In the genomic region with DNA sequence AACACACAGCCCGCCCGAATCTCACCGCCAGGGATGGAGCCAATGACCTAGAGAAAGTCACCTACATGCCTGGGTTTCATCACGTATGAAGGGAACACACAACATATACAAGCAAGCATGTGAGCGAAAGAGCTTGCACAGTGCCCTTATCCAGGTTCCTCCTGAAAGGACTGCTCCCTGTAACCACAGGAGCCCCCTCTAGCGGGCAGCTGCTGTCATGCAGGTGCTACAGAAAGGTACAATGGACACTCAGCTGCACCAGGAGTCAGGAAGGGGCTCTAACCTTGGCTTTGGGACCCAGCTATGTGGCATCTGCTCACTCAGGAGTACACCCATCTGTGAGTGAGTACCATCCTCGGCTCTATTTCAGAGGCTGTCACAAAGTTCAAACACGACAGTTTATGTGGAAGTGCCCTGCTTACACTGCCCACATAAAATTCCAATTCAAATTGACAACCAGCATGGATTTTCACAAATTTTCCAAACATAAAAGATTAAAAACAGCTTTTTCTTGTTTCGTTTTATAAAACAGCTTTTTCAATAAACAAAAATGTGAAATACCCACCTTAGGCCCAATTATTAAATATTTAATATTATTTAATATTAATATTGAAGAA, we compare ENCODE assay signal across 9 cellular contexts. TPM values are rescaled to one million over a fixed set of nuclear protein-coding genes. Genes with fewer than 3 reads are reported as not detected.
DNase-seq lines count a peak whose midpoint lies in the region; ATAC-seq, FAIRE-seq and TF ChIP-seq lines count a peak whose summit lies in the region.
"Had no signal": no experiment of that assay in that cellular context is flagged by ENCODE, and none has a peak within 500 bp of the region (broad histone marks: within the 10 kb centered on the region; RNA-seq: fewer than 3 reads in every experiment).

No MANE protein-coding gene starts in this region.

- H3K4me1 ChIP-seq in parathyroid adenoma, result peaks cover 5% of the 10 kb centered on the region

- H3K27ac ChIP-seq in CD4-positive, alpha-beta T cell (ENCODE audit: low read depth, low read length), result no peak overlapping the region
- H3K27ac ChIP-seq in parathyroid adenoma, result no peak overlapping the region

- H3K9me3 Mint-ChIP-seq in CD4-positive, alpha-beta T cell, result no peaks in the 10 kb centered on the region
- H3K9me3 Mint-ChIP-seq in HFFc6, result no peaks in the 10 kb centered on the region

- no peaks in the 10 kb centered on the region for H3K27me3 ChIP-seq in CD4-positive, alpha-beta T cell (ENCODE audit: control insufficient read depth, insufficient read depth, low read length)
- no peaks in the 10 kb centered on the region for H3K27me3 ChIP-seq in parathyroid adenoma (ENCODE audit: control insufficient read depth, insufficient read depth, low read length)

- H3K9ac ChIP-seq in parathyroid adenoma, result no peak overlapping the region

- FAIRE-seq in urothelium cell line (lab: Jason Lieb, UNC), result no peak

- POLR2A ChIA-PET in CD4-positive, alpha-beta T cell (lab: Charles Lee), result no interaction called here

- H3K36me3 Mint-ChIP-seq in CD4-positive, alpha-beta T cell (ENCODE audit: low read depth), result peaks cover 67% of the 10 kb centered on the region
- H3K36me3 Mint-ChIP-seq in HFFc6 (ENCODE audit: low read depth), result peaks cover 22% of the 10 kb centered on the region

- peak overlapping the region; percentile 54 for H3K4me3 Mint-ChIP-seq in CD4-positive, alpha-beta T cell
- H3K4me3 Mint-ChIP-seq in HFFc6, result no peak overlapping the region

- H3K79me2 ChIP-seq in parathyroid adenoma, result peaks cover 36% of the 10 kb centered on the region

- H3K4me1 Mint-ChIP-seq in CD4-positive, alpha-beta T cell (ENCODE audit: low read depth), result peaks cover 44% of the 10 kb centered on the region
- peaks cover 20% of the 10 kb centered on the region for H3K4me1 Mint-ChIP-seq in HFFc6 (ENCODE audit: low read depth)

- H3K4me3 ChIP-seq in parathyroid adenoma (ENCODE audit: low read depth, low read length), result no peak overlapping the region

- ATAC-seq in CD4-positive, alpha-beta T cell (ENCODE audit: poor library complexity), result peak; percentile 40

- H2AFZ ChIP-seq in parathyroid adenoma, result no peak overlapping the region

- no peaks in the 10 kb centered on the region for H3K27me3 Mint-ChIP-seq in CD4-positive, alpha-beta T cell
- peaks cover 2% of the 10 kb centered on the region; the same call in 1 of the 2 replicates for H3K27me3 Mint-ChIP-seq in HFFc6 (ENCODE audit: insufficient read depth)

- intact Hi-C loops in CD4-positive, alpha-beta T cell (cut with DNase I, micrococcal nuclease), result loop anchor here in 1 of 2 experiments (10.0 kb wide), 1 partner anchor 413 kb away; a partner anchor contains a TSS

- peak overlapping the region; percentile 30 for H3K27ac Mint-ChIP-seq in CD4-positive, alpha-beta T cell
- no peak overlapping the region for H3K27ac Mint-ChIP-seq in HFFc6

- H3K9me3 ChIP-seq in CD4-positive, alpha-beta T cell (ENCODE audit: control insufficient read depth, low read length), result no peaks in the 10 kb centered on the region
- no peaks in the 10 kb centered on the region for H3K9me3 ChIP-seq in parathyroid adenoma (ENCODE audit: control insufficient read depth, low read length)

- H3K36me3 ChIP-seq in parathyroid adenoma (ENCODE audit: control insufficient read depth, insufficient read depth, low read length), result no peaks in the 10 kb centered on the region

- no peak overlapping the region for H3K4me2 ChIP-seq in parathyroid adenoma (ENCODE audit: low read length)

- CTCF ChIA-PET in CD4-positive, alpha-beta T cell (lab: Charles Lee), result interaction anchor here (0.8 to 1.2 kb wide), 5 partner anchors 13 to 122 kb away, joined by 3 to 6 read pairs (median 3); no protein-coding TSS in a partner anchor

- TF ChIP-seq CTCF in CD4-positive, alpha-beta T cell (IDR thresholded peaks at IDR 0.05), result peak; percentile 61
- peak; percentile 87 for TF ChIP-seq CTCF in HFFc6 (IDR thresholded peaks at IDR 0.05)
- TF ChIP-seq CTCF in parathyroid adenoma (IDR thresholded peaks at IDR 0.05), result peak; percentile 65

- DNase-seq in CD4-positive, alpha-beta T cell, result peak; percentile 26 to 67 (median 55)
- DNase-seq in HFFc6 (peak; percentile 55), OCI-M1 (lab: John Stamatoyannopoulos, UW) (peak; percentile 79), fibroblast of the conjunctiva (ENCODE audit: low read depth) (peak; percentile 38), urothelium cell line (ENCODE audit: low spot score) (peak; percentile 78), foreskin melanocyte (no peak)
- peak; percentile 78 to 79 for DNase-seq in activated T-cell treated with anti-CD3 and anti-CD28 coated beads, Interleukin-2, amount 50 U/mL, for 48 hours

RNA-seq across cellular contexts. Expression of a gene that starts 3.5 kb away (rescaled TPM):
- total RNA-seq in CD4-positive, alpha-beta T cell, result 10 to 100 TPM; 92.1 to 97.7 TPM
- 100 to 1,000 TPM; 116 to 133 (median 125) TPM for total RNA-seq in HFFc6 (2021; fragmentation: NEBNext Ultra II Directional; extraction: Animal tissue kit (Norgen Biotek cat#: 25700))

RNA-seq across cellular contexts. Expression of a gene that starts 8.6 kb away (rescaled TPM):
- not detected for total RNA-seq in CD4-positive, alpha-beta T cell
- total RNA-seq in HFFc6 (2021; fragmentation: NEBNext Ultra II Directional; extraction: Animal tissue kit (Norgen Biotek cat#: 25700)), result not detected
- total RNA-seq: temporal lobe had no signal

RNA-seq across cellular contexts. Expression of a gene that starts 31.7 kb away (rescaled TPM):
- not detected for total RNA-seq in CD4-positive, alpha-beta T cell
- not detected for total RNA-seq in HFFc6 (2021; fragmentation: NEBNext Ultra II Directional; extraction: Animal tissue kit (Norgen Biotek cat#: 25700))
- total RNA-seq: temporal lobe had no signal
